Comparison of ENCODE assay signal across 13 cellular contexts in genomic region chr10:52318822-52319464, GRCh38. TPM values are rescaled to one million over a fixed set of nuclear protein-coding genes. Genes with fewer than 3 reads are reported as not detected.
A peak's percentile ranks its signal among the peaks of the same experiment; 100 is the strongest.
DNase-seq lines count a peak whose midpoint lies in the region; ATAC-seq and TF ChIP-seq lines count a peak whose summit lies in the region.
"Had no signal": no experiment of that assay in that cellular context is flagged by ENCODE, and none has a peak within 500 bp of the region (broad histone marks: within the 10 kb centered on the region; RNA-seq: fewer than 3 reads in every experiment).

No MANE protein-coding gene starts in this region.

- no peaks in the 10 kb centered on the region for H3K9me3 Mint-ChIP-seq in activated T-cell treated with anti-CD3 and anti-CD28 coated beads, Interleukin-2, amount 50 U/mL, for 24 hours
- H3K9me3 Mint-ChIP-seq in activated CD4-positive, alpha-beta memory T cell treated with anti-CD3 and anti-CD28 coated beads for 36 hours = no peaks in the 10 kb centered on the region

- peaks cover 7% of the 10 kb centered on the region for H3K4me1 Mint-ChIP-seq in activated T-cell treated with anti-CD3 and anti-CD28 coated beads, Interleukin-2, amount 50 U/mL, for 24 hours (ENCODE audit: low read depth)
- H3K4me1 Mint-ChIP-seq in activated CD4-positive, alpha-beta memory T cell treated with anti-CD3 and anti-CD28 coated beads for 36 hours (ENCODE audit: low read depth) = peaks cover 3% of the 10 kb centered on the region

- H3K27me3 Mint-ChIP-seq in activated T-cell treated with anti-CD3 and anti-CD28 coated beads, Interleukin-2, amount 50 U/mL, for 24 hours = peaks cover 30% of the 10 kb centered on the region
- H3K27me3 Mint-ChIP-seq in activated CD4-positive, alpha-beta memory T cell treated with anti-CD3 and anti-CD28 coated beads for 36 hours = peaks cover 10% of the 10 kb centered on the region

- CTCF ChIA-PET in RWPE1 (lab: Yijun Ruan, JAX) = interaction anchor here (0.9 to 1.1 kb wide), 2 partner anchors 10 to 140 kb away, joined by 3 read pairs; no protein-coding TSS in a partner anchor
- CTCF ChIA-PET in activated CD4-positive, alpha-beta memory T cell treated with anti-CD3 and anti-CD28 coated beads for 36 hours (lab: Charles Lee) = no interaction called here

- POLR2A ChIA-PET in RWPE1 (lab: Yijun Ruan, JAX; ENCODE audit: low non-redundant PET) = no interaction called here
- POLR2A ChIA-PET in activated CD4-positive, alpha-beta memory T cell treated with anti-CD3 and anti-CD28 coated beads for 36 hours (lab: Charles Lee) = no interaction called here

- no peak overlapping the region for H3K4me3 Mint-ChIP-seq in activated T-cell treated with anti-CD3 and anti-CD28 coated beads, Interleukin-2, amount 50 U/mL, for 24 hours
- H3K4me3 Mint-ChIP-seq in activated CD4-positive, alpha-beta memory T cell treated with anti-CD3 and anti-CD28 coated beads for 36 hours = no peak overlapping the region
- H3K4me3 Mint-ChIP-seq: stimulated activated naive CD8-positive, alpha-beta T cell treated with anti-CD3 and anti-CD28 coated beads, Interleukin-15, Interleukin-2, amounts not matched to agents 100 ng/mL and 50 ng/mL, for 24 hours had no signal

- H3K4me3 ChIP-seq in retinal pigment epithelial cell (ENCODE audit: low read length) = no peak overlapping the region

- ATAC-seq in GM18867 (IDR thresholded peaks at IDR 0.05; ENCODE audit: unreplicated experiment) = no peak

- no peaks in the 10 kb centered on the region for H3K36me3 Mint-ChIP-seq in activated T-cell treated with anti-CD3 and anti-CD28 coated beads, Interleukin-2, amount 50 U/mL, for 24 hours (ENCODE audit: low read depth)
- no peaks in the 10 kb centered on the region for H3K36me3 Mint-ChIP-seq in activated CD4-positive, alpha-beta memory T cell treated with anti-CD3 and anti-CD28 coated beads for 36 hours

- H3K27ac ChIP-seq in RWPE1 = no peak overlapping the region

- TF ChIP-seq CTCF in RWPE1 (conservative IDR thresholded peaks at IDR 0.05; ENCODE audit: low read depth) (no peak), retinal pigment epithelial cell (conservative IDR thresholded peaks at IDR 0.05; ENCODE audit: low read depth, low read length) (no peak), GM20000 (IDR thresholded peaks at IDR 0.05; ENCODE audit: extremely low read depth, missing control alignments) (no peak)

- intact Hi-C loops in activated CD4-positive, alpha-beta memory T cell treated with anti-CD3 and anti-CD28 coated beads for 36 hours (cut with micrococcal nuclease) = no loop called here

- peak; percentile 53 for DNase-seq in GM03348 (ENCODE audit: low spot score)
- DNase-seq in RWPE1 (ENCODE audit: low spot score) = peak; percentile 74
- peak; percentile 96 for DNase-seq in fibroblast of peridontal ligament (ENCODE audit: extremely low read depth)
- DNase-seq in retinal pigment epithelial cell (ENCODE audit: low read depth) = peak; percentile 98
- DNase-seq in activated T-cell treated with anti-CD3 and anti-CD28 coated beads, Interleukin-2, amount 50 U/mL, for 24 hours = no peak
- DNase-seq in GM20000 (ENCODE audit: low spot score) = no peak
- no peak for DNase-seq in activated CD4-positive, alpha-beta memory T cell treated with anti-CD3 and anti-CD28 coated beads for 36 hours
- DNase-seq: effector CD8-positive, alpha-beta T cell; GF-D8; NCI-H446 treated with DMSO at 0.1 percent for 48 hours; T1000 had no signal

- H3K27ac Mint-ChIP-seq in activated T-cell treated with anti-CD3 and anti-CD28 coated beads, Interleukin-2, amount 50 U/mL, for 24 hours = no peak overlapping the region
- H3K27ac Mint-ChIP-seq in activated CD4-positive, alpha-beta memory T cell treated with anti-CD3 and anti-CD28 coated beads for 36 hours = no peak overlapping the region
- H3K27ac Mint-ChIP-seq: stimulated activated naive CD8-positive, alpha-beta T cell treated with anti-CD3 and anti-CD28 coated beads, Interleukin-15, Interleukin-2, amounts not matched to agents 100 ng/mL and 50 ng/mL, for 24 hours had no signal

RNA-seq across cellular contexts. Expression of gene DKK1, which starts 4.9 kb away (rescaled TPM):
- total RNA-seq in activated CD4-positive, alpha-beta memory T cell treated with anti-CD3 and anti-CD28 coated beads for 36 hours = not detected

Comparison
In these comparisons a context has a peak if more than half of its experiments do, and no peak if none do; other contexts are left out.
1. DNase-seq: peak in GM03348 (single experiment), RWPE1 (single experiment), fibroblast of peridontal ligament (single experiment) and retinal pigment epithelial cell (single experiment); none in activated T-cell treated with anti-CD3 and anti-CD28 coated beads, Interleukin-2, amount 50 U/mL, for 24 hours (single experiment), GM20000 (single experiment) and activated CD4-positive, alpha-beta memory T cell treated with anti-CD3 and anti-CD28 coated beads for 36 hours (single experiment).